9 cellular contexts compared by ENCODE assay signal in the genomic region with DNA sequence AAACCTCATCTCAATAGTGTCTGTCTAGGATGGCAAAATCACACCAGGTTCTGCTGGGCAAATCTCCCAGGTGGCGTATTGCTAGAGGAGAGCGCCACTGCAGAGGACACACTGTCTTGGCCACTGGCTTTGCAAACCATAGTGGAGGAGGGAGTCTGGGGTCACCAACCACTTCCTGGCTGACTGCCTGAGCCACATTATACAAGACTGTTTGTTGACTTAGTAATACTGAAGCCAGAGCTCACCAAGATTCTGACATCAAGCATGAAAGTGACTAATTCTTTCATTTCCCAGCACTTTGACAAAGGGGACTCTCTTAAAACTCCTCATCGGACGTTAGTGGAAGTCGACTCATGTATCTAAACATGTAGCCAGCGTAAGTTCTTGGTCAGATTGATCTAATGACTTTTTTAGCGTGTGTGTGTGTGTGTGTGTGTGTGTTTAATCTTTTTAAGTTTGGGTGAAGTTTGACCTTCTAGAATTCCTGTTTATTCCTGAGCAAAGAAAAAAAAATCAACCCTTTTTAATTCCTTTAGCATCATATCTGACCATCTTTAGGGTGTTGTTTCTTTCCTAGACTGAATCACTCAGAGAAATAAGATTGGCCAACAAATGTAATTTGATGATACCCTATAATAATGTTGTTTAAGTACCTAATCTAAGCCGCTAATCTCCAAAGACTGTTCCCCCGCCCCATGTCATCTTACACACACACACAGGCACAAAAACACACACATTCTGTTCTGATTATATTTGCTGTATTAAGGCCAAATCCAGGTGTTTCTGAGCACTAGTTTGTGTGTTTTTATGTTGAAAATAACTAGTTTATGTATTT.
DNase-seq lines count a peak whose midpoint lies in the region; ATAC-seq and TF ChIP-seq lines count a peak whose summit lies in the region.
"Had no signal": no experiment of that assay in that cellular context is flagged by ENCODE, and none has a peak within 500 bp of the region (broad histone marks: within the 10 kb centered on the region; RNA-seq: fewer than 3 reads in every experiment).

No MANE protein-coding gene starts in this region.

- TF ChIP-seq CTCF in C4-2B (conservative IDR thresholded peaks at IDR 0.05) (no peak), astrocyte of the cerebellum (IDR thresholded peaks at IDR 0.05; ENCODE audit: low read depth, low read length, missing control alignments) (no peak)

- no peak overlapping the region for H3K4me3 ChIP-seq in astrocyte of the cerebellum (ENCODE audit: low read depth, low read length)
- H3K4me3 ChIP-seq: K562 had no signal

- H3K27ac ChIP-seq in C4-2B = peak overlapping the region; percentile 72
- peak overlapping the region; percentile 50 for H3K27ac ChIP-seq in layer of hippocampus (ENCODE audit: low read depth, low read length)

- in situ Hi-C loops in astrocyte of the cerebellum (cut with HindIII; ENCODE audit: low sequenced_read_pairs) = no loop called here

- H3K27me3 ChIP-seq in layer of hippocampus (ENCODE audit: control insufficient read depth, insufficient read depth, low read length) = no peaks in the 10 kb centered on the region

- ATAC-seq in GM19395 (IDR thresholded peaks at IDR 0.05; ENCODE audit: unreplicated experiment) (peak; percentile 95), HG03439 (IDR thresholded peaks at IDR 0.05; ENCODE audit: unreplicated experiment) (peak; percentile 75)
- ATAC-seq: K562 had no signal

- DNase-seq in SW480 (ENCODE audit: low spot score) = peak; percentile 58
- peak; percentile 87 for DNase-seq in astrocyte of the cerebellum (ENCODE audit: low read depth)
- DNase-seq in stimulated activated CD8-positive, alpha-beta memory T cell treated with anti-CD3 and anti-CD28 coated beads, Interleukin-2, amount 100 ng/mL, for 1 hour (ENCODE audit: low read depth in 2 of 2) = peak; percentile 27 to 31
- DNase-seq in DMS114 treated with DMSO at 0.1 percent for 48 hours (lab: John Stamatoyannopoulos, UW; ENCODE audit: unreplicated experiment) = no peak
